ENCODE assay signal across 9 cellular contexts in the genomic region with DNA sequence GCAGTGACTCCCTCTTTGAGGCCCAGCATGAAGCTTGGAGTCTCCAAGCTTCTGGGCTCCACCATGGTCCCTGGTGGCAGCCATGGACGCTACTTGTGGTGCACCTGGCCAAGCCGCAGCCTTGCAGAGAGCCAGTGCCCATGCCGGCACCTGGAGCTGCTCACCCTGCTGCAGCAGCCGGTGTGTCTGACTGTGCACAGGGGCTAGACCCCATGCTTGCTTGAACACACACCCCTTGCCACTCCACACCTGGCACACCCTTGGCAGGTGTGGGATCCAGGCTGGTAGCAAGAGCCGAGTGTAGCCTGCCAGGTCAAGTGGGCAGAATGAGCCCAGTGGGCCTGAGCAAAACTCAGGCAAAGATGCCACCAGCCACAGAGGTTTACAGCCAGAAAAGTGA. TPM values are rescaled to one million over a fixed set of nuclear protein-coding genes. Genes with fewer than 3 reads are reported as not detected.
"Had no signal": no experiment of that assay in that cellular context is flagged by ENCODE, and none has a peak within 500 bp of the region (broad histone marks: within the 10 kb centered on the region; RNA-seq: fewer than 3 reads in every experiment).

No MANE protein-coding gene starts in this region.

- H3K4me3 ChIP-seq: GM12878 had no signal

- DNase-seq: GDM1, GF-D8 had no signal

- FAIRE-seq: G401.6, GM12878, GM12891, GM12892, GM18507, GM19239 had no signal

- ATAC-seq: GM12878 had no signal

RNA-seq across cellular contexts. Expression of gene ACER1, which starts 35.0 kb away (rescaled TPM):
- total RNA-seq: G401, GM12878 had no signal
- polyA plus RNA-seq: GM12878 had no signal
